ENCODE assay signal across 9 cellular contexts in genomic region chr20:57902478-57902877, GRCh38.
A peak's percentile ranks its signal among the peaks of the same experiment; 100 is the strongest.
DNase-seq lines count a peak whose midpoint lies in the region; ATAC-seq, FAIRE-seq and TF ChIP-seq lines count a peak whose summit lies in the region.
"Had no signal": no experiment of that assay in that cellular context is flagged by ENCODE, and none has a peak within 500 bp of the region (broad histone marks: within the 10 kb centered on the region; RNA-seq: fewer than 3 reads in every experiment).

No MANE protein-coding gene starts in this region.

- TF ChIP-seq CTCF in GM12872 (IDR thresholded peaks at IDR 0.05; ENCODE audit: insufficient read depth, low read depth, low read length) = 0 out of 3 replicates have a peak, but pooled peaks have one; percentile 15
- TF ChIP-seq CTCF in foreskin keratinocyte (conservative IDR thresholded peaks at IDR 0.05) = peak; percentile 43
- no peak for TF ChIP-seq CTCF in body of pancreas (IDR thresholded peaks at IDR 0.05)

- H3K4me3 Mint-ChIP-seq in activated CD4-positive, alpha-beta memory T cell treated with anti-CD3 and anti-CD28 coated beads for 36 hours = no peak overlapping the region
- H3K4me3 Mint-ChIP-seq in T-helper 2 cell treated with Interferon-gamma antibody and Interleukin-4, amounts not matched to agents 5 μg/mL and 100 μg/mL, for 36 hours = no peak overlapping the region

- no peaks in the 10 kb centered on the region for H3K36me3 Mint-ChIP-seq in activated CD4-positive, alpha-beta memory T cell treated with anti-CD3 and anti-CD28 coated beads for 36 hours
- no peaks in the 10 kb centered on the region for H3K36me3 Mint-ChIP-seq in T-helper 2 cell treated with Interferon-gamma antibody and Interleukin-4, amounts not matched to agents 5 μg/mL and 100 μg/mL, for 36 hours (ENCODE audit: low read depth)

- no peaks in the 10 kb centered on the region for H3K36me3 ChIP-seq in body of pancreas (replicated peaks in 1 of 2; ENCODE audit: insufficient read depth in 1 of 2, low read depth in 2 of 2)
- H3K36me3 ChIP-seq: stomach had no signal

- POLR2A ChIA-PET in activated CD4-positive, alpha-beta memory T cell treated with anti-CD3 and anti-CD28 coated beads for 36 hours (lab: Charles Lee) = no interaction called here

- H3K4me1 Mint-ChIP-seq in activated CD4-positive, alpha-beta memory T cell treated with anti-CD3 and anti-CD28 coated beads for 36 hours (ENCODE audit: low read depth) = no peaks in the 10 kb centered on the region
- H3K4me1 Mint-ChIP-seq in T-helper 2 cell treated with Interferon-gamma antibody and Interleukin-4, amounts not matched to agents 5 μg/mL and 100 μg/mL, for 36 hours (ENCODE audit: low read depth) = no peaks in the 10 kb centered on the region

- ATAC-seq in foreskin keratinocyte (peak; percentile 85), body of pancreas (no peak)

- intact Hi-C loops in activated CD4-positive, alpha-beta memory T cell treated with anti-CD3 and anti-CD28 coated beads for 36 hours (cut with micrococcal nuclease) = no loop called here
- intact Hi-C loops in body of pancreas (cut with DNase I) = no loop called here

- H3K4me3 ChIP-seq in body of pancreas = no peak overlapping the region
- H3K4me3 ChIP-seq: stomach had no signal

- H3K9me3 ChIP-seq in body of pancreas = no peaks in the 10 kb centered on the region
- H3K9me3 ChIP-seq: stomach had no signal

- H3K4me1 ChIP-seq in foreskin keratinocyte (peaks cover 25% of the 10 kb centered on the region), body of pancreas (peaks cover 28% of the 10 kb centered on the region)
- H3K4me1 ChIP-seq: stomach had no signal

- 70 to 73% methylated on average over 1 of the region's 1 CpG for WGBS in body of pancreas, 2 donors

- H3K27ac Mint-ChIP-seq in activated CD4-positive, alpha-beta memory T cell treated with anti-CD3 and anti-CD28 coated beads for 36 hours = no peak overlapping the region
- no peak overlapping the region for H3K27ac Mint-ChIP-seq in T-helper 2 cell treated with Interferon-gamma antibody and Interleukin-4, amounts not matched to agents 5 μg/mL and 100 μg/mL, for 36 hours

- H3K27me3 Mint-ChIP-seq in activated CD4-positive, alpha-beta memory T cell treated with anti-CD3 and anti-CD28 coated beads for 36 hours = peaks cover 13% of the 10 kb centered on the region
- peaks cover 21% of the 10 kb centered on the region for H3K27me3 Mint-ChIP-seq in T-helper 2 cell treated with Interferon-gamma antibody and Interleukin-4, amounts not matched to agents 5 μg/mL and 100 μg/mL, for 36 hours (ENCODE audit: low read depth)

- no peak overlapping the region for H3K27ac ChIP-seq in foreskin keratinocyte
- no peak overlapping the region for H3K27ac ChIP-seq in body of pancreas
- H3K27ac ChIP-seq: stomach had no signal

- CTCF ChIA-PET in activated CD4-positive, alpha-beta memory T cell treated with anti-CD3 and anti-CD28 coated beads for 36 hours (lab: Charles Lee) = no interaction called here

- TF ChIP-seq POLR2A in H54 (IDR thresholded peaks at IDR 0.05; ENCODE audit: low read depth, low read length) (no peak), body of pancreas (IDR thresholded peaks at IDR 0.05) (no peak)

- H3K27me3 ChIP-seq in foreskin keratinocyte (peaks cover 57% of the 10 kb centered on the region), body of pancreas (no peaks in the 10 kb centered on the region)

- H3K9me3 Mint-ChIP-seq in activated CD4-positive, alpha-beta memory T cell treated with anti-CD3 and anti-CD28 coated beads for 36 hours = no peaks in the 10 kb centered on the region
- no peaks in the 10 kb centered on the region for H3K9me3 Mint-ChIP-seq in T-helper 2 cell treated with Interferon-gamma antibody and Interleukin-4, amounts not matched to agents 5 μg/mL and 100 μg/mL, for 36 hours

- DNase-seq in H54 (ENCODE audit: insufficient read length, low spot score) (peak; percentile 83), MV-4-11 (lab: John Stamatoyannopoulos, UW) (peak; percentile 81), foreskin keratinocyte (peak; percentile 50 to 74), activated gamma-delta T cell (lab: John Stamatoyannopoulos, UW) (no peak), body of pancreas (no peak)
- DNase-seq in activated CD4-positive, alpha-beta memory T cell treated with anti-CD3 and anti-CD28 coated beads for 36 hours = no peak
- DNase-seq in T-helper 2 cell treated with Interferon-gamma antibody and Interleukin-4, amounts not matched to agents 5 μg/mL and 100 μg/mL, for 36 hours (ENCODE audit: low spot score) = no peak
- DNase-seq: stomach had no signal

- FAIRE-seq in H54 (lab: Jason Lieb, UNC) = no peak

Comparison
In these comparisons a context has a peak if more than half of its experiments do, and no peak if none do; other contexts are left out.
1. CTCF ChIP-seq: peak in GM12872 (single experiment) and foreskin keratinocyte (single experiment); none in body of pancreas (0 of 7).
2. DNase-seq: peak in H54 (single experiment), MV-4-11 (single experiment) and foreskin keratinocyte (2 of 2); none in activated gamma-delta T cell (single experiment), activated CD4-positive, alpha-beta memory T cell treated with anti-CD3 and anti-CD28 coated beads for 36 hours (single experiment), T-helper 2 cell treated with Interferon-gamma antibody and Interleukin-4, amounts not matched to agents 5 μg/mL and 100 μg/mL, for 36 hours (single experiment) and body of pancreas (0 of 4).